ENCODE assay signal across 17 cellular contexts in the genomic region with DNA sequence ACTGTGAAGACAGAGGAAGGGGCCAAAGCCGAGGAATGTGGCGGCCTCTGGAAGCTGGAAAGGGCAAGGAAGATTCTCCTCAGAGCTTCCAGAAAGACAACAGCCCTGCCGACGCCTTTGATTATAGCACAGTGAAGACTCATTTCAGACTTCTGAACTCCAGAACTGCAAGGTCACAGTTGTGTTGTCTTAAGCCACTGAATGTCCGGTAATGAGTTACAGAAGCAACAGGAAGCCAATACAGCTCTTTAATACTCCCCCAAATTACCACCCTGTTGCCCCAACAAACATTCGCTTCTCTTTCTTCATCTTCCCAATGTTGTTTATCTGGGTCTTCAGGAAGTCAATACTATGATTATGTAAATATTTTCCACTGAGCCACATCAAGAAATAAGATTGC.
"Had no signal": no experiment of that assay in that cellular context is flagged by ENCODE, and none has a peak within 500 bp of the region (broad histone marks: within the 10 kb centered on the region; RNA-seq: fewer than 3 reads in every experiment).

No MANE protein-coding gene starts in this region.

- ATAC-seq: activated CD8-positive, alpha-beta T cell treated with anti-CD3 and anti-CD28 coated beads for 36 hours; activated T-helper 17 cell treated with anti-CD3 and anti-CD28 coated beads, Interleukin-2, amount 50 U/mL, for 72 hours; left lung; pancreas; stimulated activated naive B cell treated with anti-CD40 and anti-IgM and Interleukin-4, amounts not matched to agents 10 μg/mL and 1 μg/mL and 100 μg/mL, for 72 hours had no signal

- H3K9me3 Mint-ChIP-seq: activated CD4-positive, alpha-beta T cell treated with anti-CD3 and anti-CD28 coated beads, Interleukin-2, amount 10 ng/mL, durations not matched to agents 24 days and 14 days; activated CD8-positive, alpha-beta T cell treated with anti-CD3 and anti-CD28 coated beads for 36 hours; activated T-helper 17 cell treated with anti-CD3 and anti-CD28 coated beads, Interleukin-2, amount 50 U/mL, for 72 hours; central memory CD8-positive, alpha-beta T cell had no signal

- H3K27me3 Mint-ChIP-seq: activated CD4-positive, alpha-beta T cell treated with anti-CD3 and anti-CD28 coated beads, Interleukin-2, amount 10 ng/mL, durations not matched to agents 24 days and 14 days had no signal

- DNase-seq: activated CD8-positive, alpha-beta T cell treated with anti-CD3 and anti-CD28 coated beads for 36 hours; activated naive CD4-positive, alpha-beta T cell treated with Interleukin-2 at 50 U/mL for 16 hours; activated T-cell treated with anti-CD3 and anti-CD28 coated beads, Interleukin-2, amount 50 U/mL, for 1 hour; anterior cingulate cortex; effector CD8-positive, alpha-beta T cell; esophagus squamous epithelium; heart right ventricle; left lung; naive B cell; pancreas; sigmoid colon; spleen; stimulated activated naive B cell treated with anti-CD40 and anti-IgM and Interleukin-4, amounts not matched to agents 10 μg/mL and 1 μg/mL and 100 μg/mL, for 72 hours; upper lobe of left lung had no signal

- H3K4me3 Mint-ChIP-seq: activated CD4-positive, alpha-beta T cell treated with anti-CD3 and anti-CD28 coated beads, Interleukin-2, amount 10 ng/mL, durations not matched to agents 24 days and 14 days; activated CD8-positive, alpha-beta T cell treated with anti-CD3 and anti-CD28 coated beads for 36 hours; activated T-helper 17 cell treated with anti-CD3 and anti-CD28 coated beads, Interleukin-2, amount 50 U/mL, for 72 hours; central memory CD8-positive, alpha-beta T cell; naive B cell; stimulated activated naive B cell treated with anti-CD40 and anti-IgM and Interleukin-4, amounts not matched to agents 10 μg/mL and 1 μg/mL and 100 μg/mL, for 72 hours had no signal

- H3K4me1 Mint-ChIP-seq: activated T-helper 17 cell treated with anti-CD3 and anti-CD28 coated beads, Interleukin-2, amount 50 U/mL, for 72 hours; central memory CD8-positive, alpha-beta T cell had no signal

- H3K27ac Mint-ChIP-seq: activated CD4-positive, alpha-beta T cell treated with anti-CD3 and anti-CD28 coated beads, Interleukin-2, amount 10 ng/mL, durations not matched to agents 24 days and 14 days; activated CD8-positive, alpha-beta T cell treated with anti-CD3 and anti-CD28 coated beads for 36 hours; activated T-helper 17 cell treated with anti-CD3 and anti-CD28 coated beads, Interleukin-2, amount 50 U/mL, for 72 hours; stimulated activated naive B cell treated with anti-CD40 and anti-IgM and Interleukin-4, amounts not matched to agents 10 μg/mL and 1 μg/mL and 100 μg/mL, for 72 hours had no signal
